ENCODE assay signal across 1 cellular context in genomic region chr17:81700353-81701287, GRCh38.
TF ChIP-seq lines count a peak whose summit lies in the region.

No MANE protein-coding gene starts in this region.

TF ChIP-seq in HEK293T, 16 proteins besides CTCF, POLR2A, EP300 and RAD21:
- TF ChIP-seq ELF4 (IDR thresholded peaks at IDR 0.05) (no peak), BHLHE40 (IDR thresholded peaks at IDR 0.05; ENCODE audit: borderline replicate concordance) (no peak), FOXK2 (IDR thresholded peaks at IDR 0.05) (no peak), ARNT (IDR thresholded peaks at IDR 0.05) (no peak), PKNOX1 (IDR thresholded peaks at IDR 0.05) (no peak), FOXA1 (IDR thresholded peaks at IDR 0.05) (no peak), ZNF384 (IDR thresholded peaks at IDR 0.05) (no peak), SUZ12 (IDR thresholded peaks at IDR 0.05) (no peak), FOXM1 (IDR thresholded peaks at IDR 0.05; ENCODE audit: borderline replicate concordance) (no peak), SP1 (IDR thresholded peaks at IDR 0.05) (no peak), L3MBTL2 (conservative IDR thresholded peaks at IDR 0.05) (no peak), TARDBP (IDR thresholded peaks at IDR 0.05) (no peak), NFRKB (IDR thresholded peaks at IDR 0.05) (no peak), LEF1 (IDR thresholded peaks at IDR 0.05; ENCODE audit: borderline replicate concordance) (no peak), HDGF (IDR thresholded peaks at IDR 0.05; ENCODE audit: borderline replicate concordance) (no peak), CTBP1 (IDR thresholded peaks at IDR 0.05; ENCODE audit: borderline replicate concordance) (no peak)
